Comparison of ENCODE assay signal across 1 cellular context in the genomic region with DNA sequence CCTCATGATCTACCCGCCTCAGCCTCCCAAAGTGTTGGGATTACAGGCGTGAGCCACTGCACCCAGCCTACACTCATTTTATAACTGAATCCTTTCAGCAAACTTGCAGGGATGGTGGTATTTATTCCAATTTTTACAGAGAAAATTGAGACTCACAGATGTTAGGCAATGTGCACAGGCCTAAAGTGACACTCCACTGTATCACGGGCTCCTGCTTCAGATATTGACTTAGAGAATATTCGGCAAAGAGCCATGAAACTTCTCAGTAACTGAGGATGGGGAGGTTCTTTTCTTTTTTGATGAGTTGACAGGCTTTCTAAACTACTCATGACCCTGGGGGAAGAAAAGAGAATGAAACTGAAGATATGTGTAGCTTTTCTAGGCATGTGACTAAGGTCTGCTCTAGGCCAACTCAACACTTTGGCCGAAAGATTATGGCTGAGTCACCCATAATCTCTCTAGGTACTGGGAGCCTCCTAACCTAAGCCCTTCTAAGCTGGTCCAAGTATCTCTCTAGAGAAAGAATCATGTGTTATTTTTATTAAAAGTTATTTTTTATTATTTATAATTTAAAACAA.
TF ChIP-seq lines count a peak whose summit lies in the region.

No MANE protein-coding gene starts in this region.

TF ChIP-seq in IMR-90, 13 proteins besides CTCF, POLR2A, EP300 and RAD21:
- TF ChIP-seq FOS (IDR thresholded peaks at IDR 0.05; ENCODE audit: low read depth, low read length) = no peak
- 0 out of 2 replicates have a peak, but pooled peaks have one; percentile 33 for TF ChIP-seq BHLHE40 (IDR thresholded peaks at IDR 0.05; ENCODE audit: low read depth, low read length)
TF ChIP-seq in IMR-90: peak in this region for 1.
